In the genomic region with DNA sequence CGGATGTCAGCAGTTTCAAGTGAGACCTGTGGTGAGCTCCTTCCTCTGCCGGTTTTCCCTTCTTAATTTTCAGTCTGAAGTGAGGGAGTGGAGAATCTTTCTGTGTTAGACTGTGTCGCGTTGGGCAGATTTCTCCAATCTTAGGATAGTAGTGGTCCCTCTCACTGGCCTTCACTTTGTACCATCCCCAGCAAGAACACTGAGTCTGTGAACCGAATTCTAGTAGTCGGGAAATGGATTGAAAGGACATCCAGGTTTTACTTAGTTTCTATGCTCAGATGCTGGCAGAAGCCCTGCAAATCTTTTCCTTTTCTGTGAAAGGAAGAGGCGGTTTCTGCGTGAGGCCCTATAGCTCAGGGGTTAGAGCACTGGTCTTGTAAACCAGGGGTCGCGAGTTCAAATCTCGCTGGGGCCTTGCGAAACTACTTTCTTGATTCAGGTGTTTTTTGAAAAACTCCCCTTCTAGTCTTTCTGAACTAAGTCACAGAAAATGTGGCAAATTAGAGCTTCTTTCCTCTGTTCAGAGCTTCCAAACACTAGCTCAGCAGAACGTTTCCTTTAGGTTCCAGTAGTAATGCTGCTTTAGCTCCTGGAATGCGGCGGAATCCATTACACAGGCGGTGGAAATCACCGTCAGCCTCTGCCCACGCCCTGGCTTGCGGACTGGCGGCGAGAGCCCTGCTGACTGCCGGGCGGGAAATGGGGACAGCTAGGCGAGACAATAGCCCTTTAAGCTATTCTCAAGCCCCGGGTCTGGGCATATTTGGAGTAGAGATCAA, we compare ENCODE assay signal across 1 cellular context.
TF ChIP-seq lines count a peak whose summit lies in the region.

No MANE protein-coding gene starts in this region.

TF ChIP-seq in HepG2, 621 proteins besides CTCF, POLR2A, EP300 and RAD21 (continued from another document and continues in another):
- TF ChIP-seq ZNF292 (CRISPR knock-in tag; IDR thresholded peaks at IDR 0.05; ENCODE audit: borderline replicate concordance, low read depth) (peak; percentile 69; the same call in 1 of the 2 replicates), ZNF232 (CRISPR knock-in tag; IDR thresholded peaks at IDR 0.05; ENCODE audit: borderline replicate concordance) (peak; percentile 84), ZNF556 (CRISPR knock-in tag; IDR thresholded peaks at IDR 0.05; ENCODE audit: borderline replicate concordance) (peak; percentile 50; the same call in 1 of the 2 replicates), ZNF614 (CRISPR knock-in tag; IDR thresholded peaks at IDR 0.05; ENCODE audit: borderline replicate concordance) (no peak), SETDB1 (CRISPR knock-in tag; IDR thresholded peaks at IDR 0.05; ENCODE audit: borderline replicate concordance) (no peak), SMARCC2 (IDR thresholded peaks at IDR 0.05) (no peak), SATB2 (CRISPR knock-in tag; IDR thresholded peaks at IDR 0.05) (0 out of 2 replicates have a peak, but pooled peaks have one; percentile 68), ZFYVE20 (CRISPR knock-in tag; IDR thresholded peaks at IDR 0.05; ENCODE audit: borderline replicate concordance, low read depth) (no peak), GFI1 (CRISPR knock-in tag; IDR thresholded peaks at IDR 0.05; ENCODE audit: borderline replicate concordance) (peak; percentile 53; the same call in 1 of the 2 replicates), NCOA5 (CRISPR knock-in tag; IDR thresholded peaks at IDR 0.05) (0 out of 2 replicates have a peak, but pooled peaks have one; percentile 17), PAF1 (CRISPR knock-in tag; IDR thresholded peaks at IDR 0.05) (no peak), ZFY (CRISPR knock-in tag; IDR thresholded peaks at IDR 0.05) (peak; percentile 3; the same call in 1 of the 2 replicates), ZMYM3 (CRISPR knock-in tag; IDR thresholded peaks at IDR 0.05) (peak; percentile 95), ZMYM2 (CRISPR knock-in tag; IDR thresholded peaks at IDR 0.05) (peak; percentile 94), ZNF329 (CRISPR knock-in tag; IDR thresholded peaks at IDR 0.05; ENCODE audit: low read depth) (0 out of 2 replicates have a peak, but pooled peaks have one; percentile 68), ARID4A (CRISPR knock-in tag; IDR thresholded peaks at IDR 0.05; ENCODE audit: borderline replicate concordance) (peak; percentile 58), ZFP36L2 (CRISPR knock-in tag; IDR thresholded peaks at IDR 0.05) (no peak), ZNF660 (CRISPR knock-in tag; IDR thresholded peaks at IDR 0.05; ENCODE audit: borderline replicate concordance, low read depth) (no peak), ZZZ3 (CRISPR knock-in tag; IDR thresholded peaks at IDR 0.05; ENCODE audit: borderline replicate concordance) (no peak), BRD4 (CRISPR knock-in tag; IDR thresholded peaks at IDR 0.05) (peak; percentile 47), SRSF4 (IDR thresholded peaks at IDR 0.05; ENCODE audit: low read depth, low read length, poor library complexity, severe bottlenecking) (no peak), HNRNPH1 (optimal IDR thresholded peaks at IDR 0.05; ENCODE audit: low read depth, low read length) (no peak), HOXA5 (CRISPR knock-in tag; IDR thresholded peaks at IDR 0.05) (peak; percentile 56), KDM2A (CRISPR knock-in tag; IDR thresholded peaks at IDR 0.05; ENCODE audit: borderline replicate concordance, low read depth) (peak; percentile 32; the same call in 1 of the 2 replicates), POLR2AphosphoS5 (IDR thresholded peaks at IDR 0.05; ENCODE audit: low read depth, low read length) (no peak), POLR2G (IDR thresholded peaks at IDR 0.05; ENCODE audit: low read depth, low read length) (peak; percentile 30), KAT8 (CRISPR knock-in tag; IDR thresholded peaks at IDR 0.05) (peak; percentile 81), RXRB (CRISPR knock-in tag; IDR thresholded peaks at IDR 0.05; ENCODE audit: borderline replicate concordance) (peak; percentile 69), MIER2 (CRISPR knock-in tag; IDR thresholded peaks at IDR 0.05) (peak; percentile 56; the same call in 1 of the 2 replicates), TARDBP (CRISPR knock-in tag; IDR thresholded peaks at IDR 0.05) (peak; percentile 36; the same call in 1 of the 2 replicates), ZNF709 (CRISPR knock-in tag; IDR thresholded peaks at IDR 0.05) (no peak), ZNF619 (CRISPR knock-in tag; IDR thresholded peaks at IDR 0.05) (no peak), RELA (CRISPR knock-in tag; IDR thresholded peaks at IDR 0.05) (no peak), ZSCAN31 (CRISPR knock-in tag; IDR thresholded peaks at IDR 0.05; ENCODE audit: low read depth) (peak; percentile 22; the same call in 1 of the 2 replicates)
- TF ChIP-seq, protein P1, sequence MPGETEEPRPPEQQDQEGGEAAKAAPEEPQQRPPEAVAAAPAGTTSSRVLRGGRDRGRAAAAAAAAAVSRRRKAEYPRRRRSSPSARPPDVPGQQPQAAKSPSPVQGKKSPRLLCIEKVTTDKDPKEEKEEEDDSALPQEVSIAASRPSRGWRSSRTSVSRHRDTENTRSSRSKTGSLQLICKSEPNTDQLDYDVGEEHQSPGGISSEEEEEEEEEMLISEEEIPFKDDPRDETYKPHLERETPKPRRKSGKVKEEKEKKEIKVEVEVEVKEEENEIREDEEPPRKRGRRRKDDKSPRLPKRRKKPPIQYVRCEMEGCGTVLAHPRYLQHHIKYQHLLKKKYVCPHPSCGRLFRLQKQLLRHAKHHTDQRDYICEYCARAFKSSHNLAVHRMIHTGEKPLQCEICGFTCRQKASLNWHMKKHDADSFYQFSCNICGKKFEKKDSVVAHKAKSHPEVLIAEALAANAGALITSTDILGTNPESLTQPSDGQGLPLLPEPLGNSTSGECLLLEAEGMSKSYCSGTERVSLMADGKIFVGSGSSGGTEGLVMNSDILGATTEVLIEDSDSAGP (CRISPR knock-in tag; IDR thresholded peaks at IDR 0.05; ENCODE audit: borderline replicate concordance), result peak; percentile 63; the same call in 1 of the 2 replicates
- TF ChIP-seq, protein P2, sequence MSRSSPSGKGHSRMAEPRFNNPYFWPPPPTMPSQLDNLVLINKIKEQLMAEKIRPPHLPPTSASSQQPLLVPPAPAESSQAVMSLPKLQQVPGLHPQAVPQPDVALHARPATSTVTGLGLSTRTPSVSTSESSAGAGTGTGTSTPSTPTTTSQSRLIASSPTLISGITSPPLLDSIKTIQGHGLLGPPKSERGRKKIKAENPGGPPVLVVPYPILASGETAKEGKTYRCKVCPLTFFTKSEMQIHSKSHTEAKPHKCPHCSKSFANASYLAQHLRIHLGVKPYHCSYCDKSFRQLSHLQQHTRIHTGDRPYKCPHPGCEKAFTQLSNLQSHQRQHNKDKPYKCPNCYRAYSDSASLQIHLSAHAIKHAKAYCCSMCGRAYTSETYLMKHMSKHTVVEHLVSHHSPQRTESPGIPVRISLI (CRISPR knock-in tag; IDR thresholded peaks at IDR 0.05; ENCODE audit: borderline replicate concordance), result peak; percentile 48; the same call in 1 of the 2 replicates
- TF ChIP-seq, protein P3, sequence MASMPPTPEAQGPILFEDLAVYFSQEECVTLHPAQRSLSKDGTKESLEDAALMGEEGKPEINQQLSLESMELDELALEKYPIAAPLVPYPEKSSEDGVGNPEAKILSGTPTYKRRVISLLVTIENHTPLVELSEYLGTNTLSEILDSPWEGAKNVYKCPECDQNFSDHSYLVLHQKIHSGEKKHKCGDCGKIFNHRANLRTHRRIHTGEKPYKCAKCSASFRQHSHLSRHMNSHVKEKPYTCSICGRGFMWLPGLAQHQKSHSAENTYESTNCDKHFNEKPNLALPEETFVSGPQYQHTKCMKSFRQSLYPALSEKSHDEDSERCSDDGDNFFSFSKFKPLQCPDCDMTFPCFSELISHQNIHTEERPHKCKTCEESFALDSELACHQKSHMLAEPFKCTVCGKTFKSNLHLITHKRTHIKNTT (CRISPR knock-in tag; IDR thresholded peaks at IDR 0.05), result no peak
- TF ChIP-seq, protein P4, sequence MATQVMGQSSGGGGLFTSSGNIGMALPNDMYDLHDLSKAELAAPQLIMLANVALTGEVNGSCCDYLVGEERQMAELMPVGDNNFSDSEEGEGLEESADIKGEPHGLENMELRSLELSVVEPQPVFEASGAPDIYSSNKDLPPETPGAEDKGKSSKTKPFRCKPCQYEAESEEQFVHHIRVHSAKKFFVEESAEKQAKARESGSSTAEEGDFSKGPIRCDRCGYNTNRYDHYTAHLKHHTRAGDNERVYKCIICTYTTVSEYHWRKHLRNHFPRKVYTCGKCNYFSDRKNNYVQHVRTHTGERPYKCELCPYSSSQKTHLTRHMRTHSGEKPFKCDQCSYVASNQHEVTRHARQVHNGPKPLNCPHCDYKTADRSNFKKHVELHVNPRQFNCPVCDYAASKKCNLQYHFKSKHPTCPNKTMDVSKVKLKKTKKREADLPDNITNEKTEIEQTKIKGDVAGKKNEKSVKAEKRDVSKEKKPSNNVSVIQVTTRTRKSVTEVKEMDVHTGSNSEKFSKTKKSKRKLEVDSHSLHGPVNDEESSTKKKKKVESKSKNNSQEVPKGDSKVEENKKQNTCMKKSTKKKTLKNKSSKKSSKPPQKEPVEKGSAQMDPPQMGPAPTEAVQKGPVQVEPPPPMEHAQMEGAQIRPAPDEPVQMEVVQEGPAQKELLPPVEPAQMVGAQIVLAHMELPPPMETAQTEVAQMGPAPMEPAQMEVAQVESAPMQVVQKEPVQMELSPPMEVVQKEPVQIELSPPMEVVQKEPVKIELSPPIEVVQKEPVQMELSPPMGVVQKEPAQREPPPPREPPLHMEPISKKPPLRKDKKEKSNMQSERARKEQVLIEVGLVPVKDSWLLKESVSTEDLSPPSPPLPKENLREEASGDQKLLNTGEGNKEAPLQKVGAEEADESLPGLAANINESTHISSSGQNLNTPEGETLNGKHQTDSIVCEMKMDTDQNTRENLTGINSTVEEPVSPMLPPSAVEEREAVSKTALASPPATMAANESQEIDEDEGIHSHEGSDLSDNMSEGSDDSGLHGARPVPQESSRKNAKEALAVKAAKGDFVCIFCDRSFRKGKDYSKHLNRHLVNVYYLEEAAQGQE (IDR thresholded peaks at IDR 0.05; ENCODE audit: borderline replicate concordance in 1 of 2, low read depth in 1 of 2, low read length in 2 of 2), result 0 out of 4 replicates have a peak, but pooled peaks of 1 of the 2 experiments have one; percentile 45
- TF ChIP-seq, protein P5, sequence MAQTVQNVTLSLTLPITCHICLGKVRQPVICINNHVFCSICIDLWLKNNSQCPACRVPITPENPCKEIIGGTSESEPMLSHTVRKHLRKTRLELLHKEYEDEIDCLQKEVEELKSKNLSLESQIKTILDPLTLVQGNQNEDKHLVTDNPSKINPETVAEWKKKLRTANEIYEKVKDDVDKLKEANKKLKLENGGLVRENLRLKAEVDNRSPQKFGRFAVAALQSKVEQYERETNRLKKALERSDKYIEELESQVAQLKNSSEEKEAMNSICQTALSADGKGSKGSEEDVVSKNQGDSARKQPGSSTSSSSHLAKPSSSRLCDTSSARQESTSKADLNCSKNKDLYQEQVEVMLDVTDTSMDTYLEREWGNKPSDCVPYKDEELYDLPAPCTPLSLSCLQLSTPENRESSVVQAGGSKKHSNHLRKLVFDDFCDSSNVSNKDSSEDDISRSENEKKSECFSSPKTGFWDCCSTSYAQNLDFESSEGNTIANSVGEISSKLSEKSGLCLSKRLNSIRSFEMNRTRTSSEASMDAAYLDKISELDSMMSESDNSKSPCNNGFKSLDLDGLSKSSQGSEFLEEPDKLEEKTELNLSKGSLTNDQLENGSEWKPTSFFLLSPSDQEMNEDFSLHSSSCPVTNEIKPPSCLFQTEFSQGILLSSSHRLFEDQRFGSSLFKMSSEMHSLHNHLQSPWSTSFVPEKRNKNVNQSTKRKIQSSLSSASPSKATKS (CRISPR knock-in tag; IDR thresholded peaks at IDR 0.05), result peak; percentile 30; the same call in 1 of the 2 replicates
- TF ChIP-seq, protein P6, sequence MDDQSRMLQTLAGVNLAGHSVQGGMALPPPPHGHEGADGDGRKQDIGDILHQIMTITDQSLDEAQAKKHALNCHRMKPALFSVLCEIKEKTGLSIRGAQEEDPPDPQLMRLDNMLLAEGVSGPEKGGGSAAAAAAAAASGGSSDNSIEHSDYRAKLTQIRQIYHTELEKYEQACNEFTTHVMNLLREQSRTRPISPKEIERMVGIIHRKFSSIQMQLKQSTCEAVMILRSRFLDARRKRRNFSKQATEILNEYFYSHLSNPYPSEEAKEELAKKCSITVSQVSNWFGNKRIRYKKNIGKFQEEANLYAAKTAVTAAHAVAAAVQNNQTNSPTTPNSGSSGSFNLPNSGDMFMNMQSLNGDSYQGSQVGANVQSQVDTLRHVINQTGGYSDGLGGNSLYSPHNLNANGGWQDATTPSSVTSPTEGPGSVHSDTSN (CRISPR knock-in tag; IDR thresholded peaks at IDR 0.05; ENCODE audit: borderline replicate concordance), result no peak
